ENCODE assay signal across 28 cellular contexts in genomic region chr2:27088644-27089043, GRCh38. TPM values are rescaled to one million over a fixed set of nuclear protein-coding genes. Genes with fewer than 3 reads are reported as not detected.
DNase-seq lines count a peak whose midpoint lies in the region; ATAC-seq, FAIRE-seq and TF ChIP-seq lines count a peak whose summit lies in the region.
"Had no signal": no experiment of that assay in that cellular context is flagged by ENCODE, and none has a peak within 500 bp of the region (broad histone marks: within the 10 kb centered on the region; RNA-seq: fewer than 3 reads in every experiment).

No MANE protein-coding gene starts in this region.

- no peak for TF ChIP-seq POLR2A in lower leg skin (IDR thresholded peaks at IDR 0.05)

- H3K27me3 Mint-ChIP-seq in activated T-cell treated with anti-CD3 and anti-CD28 coated beads, Interleukin-2, amount 50 U/mL, for 72 hours (ENCODE audit: low read depth) = no peaks in the 10 kb centered on the region
- H3K27me3 Mint-ChIP-seq in glutamatergic neuron (ENCODE audit: unreplicated experiment) = peaks cover 3% of the 10 kb centered on the region
- H3K27me3 Mint-ChIP-seq: T-cell had no signal

- H3K27ac ChIP-seq in SK-N-MC (no peak overlapping the region), small intestine (ENCODE audit: low read depth in 1 of 2, low read length in 1 of 2) (peak overlapping the region; percentile 57 to 65)
- H3K27ac ChIP-seq: lower lobe of right lung, SJSA1, suprapubic skin had no signal

- H3K27ac Mint-ChIP-seq in activated T-cell treated with anti-CD3 and anti-CD28 coated beads, Interleukin-2, amount 50 U/mL, for 72 hours = no peak overlapping the region
- no peak overlapping the region for H3K27ac Mint-ChIP-seq in glutamatergic neuron (ENCODE audit: unreplicated experiment)
- H3K27ac Mint-ChIP-seq: stimulated activated effector memory CD8-positive, alpha-beta T cell treated with anti-CD3 and anti-CD28 coated beads, Interleukin-12 subunit alpha, Interleukin-12 subunit beta, amount 100 ng/mL, for 72 hours; T-cell had no signal

- H3K36me3 Mint-ChIP-seq in activated T-cell treated with anti-CD3 and anti-CD28 coated beads, Interleukin-2, amount 50 U/mL, for 72 hours (ENCODE audit: insufficient read depth in 2 of 2) = no peaks in the 10 kb centered on the region
- H3K36me3 Mint-ChIP-seq in glutamatergic neuron (ENCODE audit: unreplicated experiment) = no peaks in the 10 kb centered on the region

- no peak for ATAC-seq in activated T-cell treated with anti-CD3 and anti-CD28 coated beads, Interleukin-2, amount 50 U/mL, for 72 hours (replicated peaks in 1 of 2)
- ATAC-seq in HG02588 (IDR thresholded peaks at IDR 0.05; ENCODE audit: unreplicated experiment) = no peak
- ATAC-seq: lower lobe of right lung; right cardiac atrium; stimulated activated effector memory CD8-positive, alpha-beta T cell treated with anti-CD3 and anti-CD28 coated beads, Interleukin-12 subunit alpha, Interleukin-12 subunit beta, amount 100 ng/mL, for 72 hours; T-cell had no signal

- H3K36me3 ChIP-seq in SK-N-MC (ENCODE audit: insufficient read depth, low read length) (no peaks in the 10 kb centered on the region), small intestine (ENCODE audit: control insufficient read depth in 2 of 2, insufficient read depth in 2 of 2, low read length in 2 of 2) (no peaks in the 10 kb centered on the region)
- H3K36me3 ChIP-seq: lower lobe of right lung, suprapubic skin had no signal

- no peaks in the 10 kb centered on the region for H3K9me3 ChIP-seq in SK-N-MC (ENCODE audit: low read depth, low read length)
- no peaks in the 10 kb centered on the region for H3K9me3 ChIP-seq in small intestine (ENCODE audit: control insufficient read depth, low read depth)
- H3K9me3 ChIP-seq: lower lobe of right lung, SJSA1, suprapubic skin had no signal

- peaks cover 41% of the 10 kb centered on the region for H3K4me1 Mint-ChIP-seq in activated T-cell treated with anti-CD3 and anti-CD28 coated beads, Interleukin-2, amount 50 U/mL, for 72 hours (ENCODE audit: low read depth)
- H3K4me1 Mint-ChIP-seq in glutamatergic neuron (ENCODE audit: low read depth, unreplicated experiment) = peaks cover 7% of the 10 kb centered on the region

- H3K4me1 ChIP-seq in small intestine (ENCODE audit: control insufficient read depth in 2 of 2, insufficient read depth in 1 of 2, low read depth in 1 of 2, low read length in 1 of 2) = peaks cover 3 to 5% of the 10 kb centered on the region in 2 donors

- no peaks in the 10 kb centered on the region for H3K27me3 ChIP-seq in small intestine (ENCODE audit: control insufficient read depth in 2 of 2, insufficient read depth in 2 of 2, low read length in 2 of 2)
- H3K27me3 ChIP-seq: SJSA1, suprapubic skin had no signal

- no peaks in the 10 kb centered on the region for H3K9me3 Mint-ChIP-seq in activated T-cell treated with anti-CD3 and anti-CD28 coated beads, Interleukin-2, amount 50 U/mL, for 72 hours
- H3K9me3 Mint-ChIP-seq in glutamatergic neuron (ENCODE audit: unreplicated experiment) = peaks cover 7% of the 10 kb centered on the region
- H3K9me3 Mint-ChIP-seq: stimulated activated effector memory CD8-positive, alpha-beta T cell treated with anti-CD3 and anti-CD28 coated beads, Interleukin-12 subunit alpha, Interleukin-12 subunit beta, amount 100 ng/mL, for 72 hours; T-cell had no signal

- no peak for FAIRE-seq in small intestine (lab: Jason Lieb, UNC)
- FAIRE-seq: H1, TTC549 had no signal

- no peak for DNase-seq in activated T-cell treated with anti-CD3 and anti-CD28 coated beads, Interleukin-2, amount 50 U/mL, for 72 hours
- DNase-seq in activated T-cell treated with anti-CD3 and anti-CD28 coated beads for 4 hours (no peak), SK-N-MC (ENCODE audit: low read depth, low spot score) (no peak), glutamatergic neuron (no peak), small intestine (peak; percentile 85), lower leg skin (ENCODE audit: low spot score in 2 of 2) (no peak)
- no peak for DNase-seq in activated naive CD4-positive, alpha-beta T cell (lab: John Stamatoyannopoulos, UW)
- DNase-seq: 8988T; activated gamma-delta T cell treated with Interleukin-2 at 50 U/mL for 16 hours; DMS153; islet precursor cell; lower lobe of right lung; NCI-H1092 treated with DMSO at 0.1 percent for 48 hours; NCI-H187; NCI-H2171; NCI-H510A treated with DMSO at 0.1 percent for 48 hours; stimulated activated CD4-positive, alpha-beta T cell treated with anti-CD3 and anti-CD28 coated beads, Interleukin-12 subunit alpha, Interleukin-12 subunit beta, amount 100 ng/mL, for 4 hours; stimulated activated CD4-positive, alpha-beta T cell treated with anti-CD3 and anti-CD28 coated beads, Interleukin-4, amount 100 ng/mL, for 1 hour; T-cell had no signal

- peak overlapping the region; percentile 47 for H3K9ac ChIP-seq in SK-N-MC (ENCODE audit: insufficient read length)

- H3K4me3 Mint-ChIP-seq in activated T-cell treated with anti-CD3 and anti-CD28 coated beads, Interleukin-2, amount 50 U/mL, for 72 hours = peak overlapping the region; percentile 27
- peak overlapping the region; percentile 15 for H3K4me3 Mint-ChIP-seq in glutamatergic neuron (ENCODE audit: unreplicated experiment)
- H3K4me3 Mint-ChIP-seq: stimulated activated effector memory CD8-positive, alpha-beta T cell treated with anti-CD3 and anti-CD28 coated beads, Interleukin-12 subunit alpha, Interleukin-12 subunit beta, amount 100 ng/mL, for 72 hours; T-cell had no signal

- WGBS in small intestine, 3 donors = 18 to 65% (median 36%) methylated on average over 6 of the region's 6 CpGs
- 98% methylated on average over 6 of the region's 6 CpGs for WGBS in lower leg skin, 2 donors

- H3K4me3 ChIP-seq in SK-N-MC = peak overlapping the region; percentile 45
- H3K4me3 ChIP-seq in small intestine (ENCODE audit: low read depth in 1 of 2, low read length in 2 of 2) = peak overlapping the region in 1 of 2 donors; percentile 76
- H3K4me3 ChIP-seq in lower leg skin (ENCODE audit: low read depth, poor library complexity, severe bottlenecking) = no peak overlapping the region
- H3K4me3 ChIP-seq: lower lobe of right lung, SJSA1, suprapubic skin had no signal

- intact Hi-C loops in lower leg skin (cut with DNase I; ENCODE audit: low total_unique reads) = no loop called here

- no peak for TF ChIP-seq CTCF in glutamatergic neuron (IDR thresholded peaks at IDR 0.05; ENCODE audit: partially characterized antibody, unreplicated experiment)
- no peak for TF ChIP-seq CTCF in lower leg skin (IDR thresholded peaks at IDR 0.05)

RNA-seq across cellular contexts. Expression of gene KHK, which starts 2.1 kb away (rescaled TPM):
- 10 to 100 TPM; 11.9 to 12.9 TPM for total RNA-seq in activated T-cell treated with anti-CD3 and anti-CD28 coated beads, Interleukin-2, amount 50 U/mL, for 72 hours
- total RNA-seq in glutamatergic neuron (ENCODE audit: unreplicated experiment) (5.3 TPM), lower leg skin (10 to 100 TPM in 1 of 4 donors, 1 to 10 TPM in 3; 2.5 to 10.4 (median 3.3) TPM)
- polyA plus RNA-seq in small intestine = 100 to 1,000 TPM; 225 to 643 (median 533) TPM

RNA-seq across cellular contexts. Expression of gene EMILIN1, which starts 10.2 kb away (rescaled TPM):
- 1 to 10 TPM in 1 of 2 donors, under 1 TPM in 1; 0.36 to 1.0 TPM for total RNA-seq in activated T-cell treated with anti-CD3 and anti-CD28 coated beads, Interleukin-2, amount 50 U/mL, for 72 hours
- total RNA-seq in glutamatergic neuron (ENCODE audit: unreplicated experiment) (3.2 TPM), lower leg skin (10 to 100 TPM in 1 of 4 donors, 1 to 10 TPM in 3; 3.6 to 17.9 (median 7.9) TPM)
- polyA plus RNA-seq in small intestine = 10 to 100 TPM in 1 of 3 donors, 1 to 10 TPM in 1, under 1 TPM in 1; 0.67 to 23.0 (median 3.8) TPM

RNA-seq across cellular contexts. Expression of gene OST4, which starts 17.2 kb away (rescaled TPM):
- 100 to 1,000 TPM; 238 to 260 TPM for total RNA-seq in activated T-cell treated with anti-CD3 and anti-CD28 coated beads, Interleukin-2, amount 50 U/mL, for 72 hours
- total RNA-seq in glutamatergic neuron (ENCODE audit: unreplicated experiment) = 215 TPM
- 100 to 1,000 TPM; 386 to 477 (median 407) TPM for polyA plus RNA-seq in small intestine
- total RNA-seq in lower leg skin = 100 to 1,000 TPM; 144 to 236 (median 195) TPM

RNA-seq across cellular contexts. Expression of gene CGREF1, which starts 30.3 kb away (rescaled TPM):
- total RNA-seq in activated T-cell treated with anti-CD3 and anti-CD28 coated beads, Interleukin-2, amount 50 U/mL, for 72 hours = 1 to 10 TPM in 1 of 2 donors, under 1 TPM in 1; 0.81 to 2.4 TPM
- 1.3 TPM for total RNA-seq in glutamatergic neuron (ENCODE audit: unreplicated experiment)
- polyA plus RNA-seq in small intestine = 1 to 10 TPM; 3.8 to 5.2 (median 3.8) TPM
- total RNA-seq in lower leg skin = 1 to 10 TPM in 1 of 4 donors, under 1 TPM in 3; 0.34 to 2.1 (median 0.48) TPM

RNA-seq across cellular contexts. Expression of gene ABHD1, which starts 35.0 kb away (rescaled TPM):
- total RNA-seq in activated T-cell treated with anti-CD3 and anti-CD28 coated beads, Interleukin-2, amount 50 U/mL, for 72 hours = under 1 TPM; 0.34 to 0.72 TPM
- total RNA-seq in glutamatergic neuron (ENCODE audit: unreplicated experiment) (not detected), lower leg skin (under 1 TPM in 2 of 4 donors, not detected in 2; 0.57 to 0.94 TPM)
- under 1 TPM in 1 of 3 donors, not detected in 2; 0.25 TPM for polyA plus RNA-seq in small intestine
- total RNA-seq: glomerular endothelial cell, SJSA1, suprapubic skin, urinary bladder had no signal
